Comparison of ENCODE assay signal across 14 cellular contexts in the genomic region with DNA sequence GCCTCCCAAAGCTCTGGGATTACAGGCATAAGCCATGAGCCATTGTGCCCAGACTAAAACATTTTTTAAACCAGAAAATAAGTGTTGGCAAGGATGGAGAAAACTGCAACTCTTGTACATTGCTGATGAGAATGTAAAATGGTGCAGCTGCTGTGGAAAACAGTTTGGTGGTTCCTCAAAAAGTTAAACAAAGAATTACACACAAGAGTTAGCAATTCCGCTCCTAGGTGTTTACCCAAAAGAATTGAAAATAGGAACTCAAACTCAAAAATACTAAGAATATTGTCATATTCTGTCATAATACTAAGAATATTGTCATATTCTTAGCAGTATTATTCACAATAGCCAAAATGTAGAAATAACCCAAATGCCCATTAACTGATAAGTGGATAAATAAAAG. TPM values are rescaled to one million over a fixed set of nuclear protein-coding genes. Genes with fewer than 3 reads are reported as not detected.
DNase-seq lines count a peak whose midpoint lies in the region; ATAC-seq and TF ChIP-seq lines count a peak whose summit lies in the region.
"Had no signal": no experiment of that assay in that cellular context is flagged by ENCODE, and none has a peak within 500 bp of the region (broad histone marks: within the 10 kb centered on the region; RNA-seq: fewer than 3 reads in every experiment).

No MANE protein-coding gene starts in this region.

- TF ChIP-seq CTCF in HEK293 (tag by site-specific recombination; IDR thresholded peaks at IDR 0.05) (no peak), PC-3 (conservative IDR thresholded peaks at IDR 0.05; ENCODE audit: low read depth, low read length) (no peak), foreskin fibroblast (IDR thresholded peaks at IDR 0.05; ENCODE audit: low read depth, low read length) (no peak)

- peak overlapping the region; percentile 65; the same call in 1 of the 2 replicates for H3K4me2 ChIP-seq in PC-3 (ENCODE audit: low read length)
- H3K4me2 ChIP-seq: BLaER1, GM23338 had no signal

- 0 out of 2 replicates have a peak overlapping the region, but pooled peaks have one; percentile 73 for H2AFZ ChIP-seq in PC-3 (ENCODE audit: low read length)
- H2AFZ ChIP-seq: GM23338 had no signal

- no peaks in the 10 kb centered on the region for H3K36me3 ChIP-seq in HEK293 (ENCODE audit: control insufficient read depth in 2 of 2, insufficient read depth in 1 of 2, low read length in 2 of 2)
- H3K36me3 ChIP-seq in PC-3 (ENCODE audit: low read depth, low read length): no peaks in the 10 kb centered on the region
- H3K36me3 ChIP-seq: BLaER1 had no signal

- BruUV-seq in PC-3 (replicated peaks; lab: Mats Ljungman, UMichigan): no TSS peak

- ATAC-seq in PC-3: no peak
- ATAC-seq: GM23338 had no signal

- no peaks in the 10 kb centered on the region for H3K9me2 ChIP-seq in PC-3 (replicated peaks; ENCODE audit: low read length)

- no peaks in the 10 kb centered on the region for H3K9me3 ChIP-seq in HEK293 (ENCODE audit: control insufficient read depth, insufficient read depth, low read depth, low read length)
- no peaks in the 10 kb centered on the region for H3K9me3 ChIP-seq in PC-3 (ENCODE audit: low read length)

- H3K27ac ChIP-seq in HEK293 (ENCODE audit: extremely low read depth, low read depth, low read length): no peak overlapping the region
- H3K27ac ChIP-seq in PC-3 (ENCODE audit: low read length): 0 out of 2 replicates have a peak overlapping the region, but pooled peaks have one; percentile 6
- H3K27ac ChIP-seq: 22Rv1, BLaER1 had no signal

- H3K4me3 ChIP-seq in HEK293 (ENCODE audit: low read depth, low read length) (no peak overlapping the region), PC-3 (ENCODE audit: low read length) (no peak overlapping the region), foreskin fibroblast (ENCODE audit: low read depth in 1 of 2, low read length in 2 of 2) (no peak overlapping the region)
- H3K4me3 ChIP-seq: BLaER1, GM23338 had no signal

- H3K9ac ChIP-seq in PC-3 (ENCODE audit: low read length): no peak overlapping the region
- H3K9ac ChIP-seq: BLaER1 had no signal

- POLR2A ChIA-PET in HEK293 (lab: Yijun Ruan, JAX) (interaction anchor here (1.2 kb wide), 1 partner anchor 59 kb away, joined by 3 read pairs; a partner anchor contains a TSS), PC-3 (lab: Charles Lee; ENCODE audit: unreplicated experiment) (no interaction called here)

- no peaks in the 10 kb centered on the region for H3K79me2 ChIP-seq in PC-3 (ENCODE audit: low read length)

- H3K27me3 ChIP-seq in PC-3 (ENCODE audit: low read length): no peaks in the 10 kb centered on the region
- H3K27me3 ChIP-seq: BLaER1 had no signal

- no peaks in the 10 kb centered on the region for H4K20me1 ChIP-seq in PC-3 (ENCODE audit: low read length)
- H4K20me1 ChIP-seq: BLaER1 had no signal

- intact Hi-C loops in PC-3 (cut with micrococcal nuclease): no loop called here

- DNase-seq in DMS53 (lab: John Stamatoyannopoulos, UW) (peak; percentile 11), DMS53 treated with DMSO at 0.1 percent for 48 hours (lab: John Stamatoyannopoulos, UW; ENCODE audit: unreplicated experiment) (no peak), PC-3 (no peak), foreskin fibroblast (no peak), NCI-H345 (lab: John Stamatoyannopoulos, UW) (no peak)
- DNase-seq: CD4-positive, alpha-beta T cell; CD8-positive, alpha-beta memory T cell; DMS 273 treated with DMSO at 0.1 percent for 48 hours; DND-41; H9 had no signal

- CTCF ChIA-PET in HEK293 (lab: Yijun Ruan, JAX) (no interaction called here), PC-3 (lab: Charles Lee) (interaction anchor here (1.0 kb wide), 1 partner anchor 16 kb away, joined by 3 read pairs; no protein-coding TSS in a partner anchor)

- no peaks in the 10 kb centered on the region for H3F3A ChIP-seq in PC-3 (ENCODE audit: low read length, unreplicated experiment)

- H3K4me1 ChIP-seq in HEK293 (ENCODE audit: control insufficient read depth, insufficient read depth, low read length) (no peaks in the 10 kb centered on the region), PC-3 (ENCODE audit: insufficient read depth, low read length) (peaks cover 12% of the 10 kb centered on the region)
- H3K4me1 ChIP-seq: BLaER1 had no signal

TF ChIP-seq in HEK293, 187 proteins besides CTCF, POLR2A, EP300 and RAD21:
- TF ChIP-seq, protein P1, sequence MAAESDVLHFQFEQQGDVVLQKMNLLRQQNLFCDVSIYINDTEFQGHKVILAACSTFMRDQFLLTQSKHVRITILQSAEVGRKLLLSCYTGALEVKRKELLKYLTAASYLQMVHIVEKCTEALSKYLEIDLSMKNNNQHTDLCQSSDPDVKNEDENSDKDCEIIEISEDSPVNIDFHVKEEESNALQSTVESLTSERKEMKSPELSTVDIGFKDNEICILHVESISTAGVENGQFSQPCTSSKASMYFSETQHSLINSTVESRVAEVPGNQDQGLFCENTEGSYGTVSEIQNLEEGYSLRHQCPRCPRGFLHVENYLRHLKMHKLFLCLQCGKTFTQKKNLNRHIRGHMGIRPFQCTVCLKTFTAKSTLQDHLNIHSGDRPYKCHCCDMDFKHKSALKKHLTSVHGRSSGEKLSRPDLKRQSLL (tag by site-specific recombination; IDR thresholded peaks at IDR 0.05): no peak
- no peak for TF ChIP-seq ZNF530 (tag by site-specific recombination; IDR thresholded peaks at IDR 0.05; ENCODE audit: low read depth)
- peak; percentile 96 for TF ChIP-seq ZNF140 (tag by site-specific recombination; IDR thresholded peaks at IDR 0.05)
- TF ChIP-seq ZNF623 (tag by site-specific recombination; IDR thresholded peaks at IDR 0.05): no peak
- no peak for TF ChIP-seq ZNF548 (tag by site-specific recombination; IDR thresholded peaks at IDR 0.05)
- no peak for TF ChIP-seq ZNF514 (tag by site-specific recombination; IDR thresholded peaks at IDR 0.05)
- TF ChIP-seq ZNF664 (tag by site-specific recombination; IDR thresholded peaks at IDR 0.05): no peak

RNA-seq across cellular contexts. Expression of a gene that starts 39.7 kb away (rescaled TPM):
- total RNA-seq in PC-3 (2014; rRNA removed): 24.2 and 28.7 TPM in 2 replicates

RNA-seq across cellular contexts. Expression of a gene that starts 40.1 kb away (rescaled TPM):
- total RNA-seq in PC-3 (2014; rRNA removed): 380 and 552 TPM in 2 replicates

RNA-seq across cellular contexts. Expression of a gene that starts 59.4 kb away (rescaled TPM):
- total RNA-seq in PC-3 (2014; rRNA removed): 43.3 and 59.7 TPM in 2 replicates
